Comparison of ENCODE assay signal across 1 cellular context in the genomic region with DNA sequence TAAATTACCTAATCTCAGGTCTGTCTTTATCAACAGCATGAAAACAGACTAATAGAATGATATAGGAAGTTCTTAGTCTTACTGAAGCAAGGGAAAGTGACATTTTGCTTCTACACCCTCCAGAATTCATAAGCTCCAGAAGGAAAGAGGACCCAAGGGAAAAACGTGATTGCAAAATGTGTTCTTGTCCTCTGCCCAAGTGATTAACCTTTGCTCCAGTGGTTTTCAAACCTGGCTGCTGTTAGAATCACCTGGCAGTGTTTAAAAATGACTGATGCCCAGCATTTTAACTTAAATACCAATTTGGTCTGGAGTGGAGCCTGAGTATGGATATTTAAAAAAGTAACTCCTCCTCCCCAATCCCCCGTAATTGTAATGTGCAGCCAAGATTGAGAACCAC.
TF ChIP-seq lines count a peak whose summit lies in the region.

No MANE protein-coding gene starts in this region.

TF ChIP-seq in liver, 16 proteins besides CTCF, POLR2A, EP300 and RAD21 (continued from another document):
- TF ChIP-seq, protein P1, sequence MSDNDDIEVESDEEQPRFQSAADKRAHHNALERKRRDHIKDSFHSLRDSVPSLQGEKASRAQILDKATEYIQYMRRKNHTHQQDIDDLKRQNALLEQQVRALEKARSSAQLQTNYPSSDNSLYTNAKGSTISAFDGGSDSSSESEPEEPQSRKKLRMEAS (IDR thresholded peaks at IDR 0.05) = peak; percentile 52
- TF ChIP-seq, protein P2, sequence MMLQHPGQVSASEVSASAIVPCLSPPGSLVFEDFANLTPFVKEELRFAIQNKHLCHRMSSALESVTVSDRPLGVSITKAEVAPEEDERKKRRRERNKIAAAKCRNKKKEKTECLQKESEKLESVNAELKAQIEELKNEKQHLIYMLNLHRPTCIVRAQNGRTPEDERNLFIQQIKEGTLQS (IDR thresholded peaks at IDR 0.05) = no peak
- TF ChIP-seq SP1 (IDR thresholded peaks at IDR 0.05) = peak; percentile 76
- TF ChIP-seq JUND (IDR thresholded peaks at IDR 0.05) = peak in 1 of 2 donors; percentile 39
- TF ChIP-seq NR2F2 (IDR thresholded peaks at IDR 0.05) = no peak
- TF ChIP-seq GABPA (IDR thresholded peaks at IDR 0.05 in 1 of 2, conservative IDR thresholded peaks at IDR 0.05 in 1 of 2) = peak in 1 of 2 donors; percentile 14
- TF ChIP-seq, protein P3, sequence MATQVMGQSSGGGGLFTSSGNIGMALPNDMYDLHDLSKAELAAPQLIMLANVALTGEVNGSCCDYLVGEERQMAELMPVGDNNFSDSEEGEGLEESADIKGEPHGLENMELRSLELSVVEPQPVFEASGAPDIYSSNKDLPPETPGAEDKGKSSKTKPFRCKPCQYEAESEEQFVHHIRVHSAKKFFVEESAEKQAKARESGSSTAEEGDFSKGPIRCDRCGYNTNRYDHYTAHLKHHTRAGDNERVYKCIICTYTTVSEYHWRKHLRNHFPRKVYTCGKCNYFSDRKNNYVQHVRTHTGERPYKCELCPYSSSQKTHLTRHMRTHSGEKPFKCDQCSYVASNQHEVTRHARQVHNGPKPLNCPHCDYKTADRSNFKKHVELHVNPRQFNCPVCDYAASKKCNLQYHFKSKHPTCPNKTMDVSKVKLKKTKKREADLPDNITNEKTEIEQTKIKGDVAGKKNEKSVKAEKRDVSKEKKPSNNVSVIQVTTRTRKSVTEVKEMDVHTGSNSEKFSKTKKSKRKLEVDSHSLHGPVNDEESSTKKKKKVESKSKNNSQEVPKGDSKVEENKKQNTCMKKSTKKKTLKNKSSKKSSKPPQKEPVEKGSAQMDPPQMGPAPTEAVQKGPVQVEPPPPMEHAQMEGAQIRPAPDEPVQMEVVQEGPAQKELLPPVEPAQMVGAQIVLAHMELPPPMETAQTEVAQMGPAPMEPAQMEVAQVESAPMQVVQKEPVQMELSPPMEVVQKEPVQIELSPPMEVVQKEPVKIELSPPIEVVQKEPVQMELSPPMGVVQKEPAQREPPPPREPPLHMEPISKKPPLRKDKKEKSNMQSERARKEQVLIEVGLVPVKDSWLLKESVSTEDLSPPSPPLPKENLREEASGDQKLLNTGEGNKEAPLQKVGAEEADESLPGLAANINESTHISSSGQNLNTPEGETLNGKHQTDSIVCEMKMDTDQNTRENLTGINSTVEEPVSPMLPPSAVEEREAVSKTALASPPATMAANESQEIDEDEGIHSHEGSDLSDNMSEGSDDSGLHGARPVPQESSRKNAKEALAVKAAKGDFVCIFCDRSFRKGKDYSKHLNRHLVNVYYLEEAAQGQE (IDR thresholded peaks at IDR 0.05) = peak; percentile 41
- TF ChIP-seq, protein P4, sequence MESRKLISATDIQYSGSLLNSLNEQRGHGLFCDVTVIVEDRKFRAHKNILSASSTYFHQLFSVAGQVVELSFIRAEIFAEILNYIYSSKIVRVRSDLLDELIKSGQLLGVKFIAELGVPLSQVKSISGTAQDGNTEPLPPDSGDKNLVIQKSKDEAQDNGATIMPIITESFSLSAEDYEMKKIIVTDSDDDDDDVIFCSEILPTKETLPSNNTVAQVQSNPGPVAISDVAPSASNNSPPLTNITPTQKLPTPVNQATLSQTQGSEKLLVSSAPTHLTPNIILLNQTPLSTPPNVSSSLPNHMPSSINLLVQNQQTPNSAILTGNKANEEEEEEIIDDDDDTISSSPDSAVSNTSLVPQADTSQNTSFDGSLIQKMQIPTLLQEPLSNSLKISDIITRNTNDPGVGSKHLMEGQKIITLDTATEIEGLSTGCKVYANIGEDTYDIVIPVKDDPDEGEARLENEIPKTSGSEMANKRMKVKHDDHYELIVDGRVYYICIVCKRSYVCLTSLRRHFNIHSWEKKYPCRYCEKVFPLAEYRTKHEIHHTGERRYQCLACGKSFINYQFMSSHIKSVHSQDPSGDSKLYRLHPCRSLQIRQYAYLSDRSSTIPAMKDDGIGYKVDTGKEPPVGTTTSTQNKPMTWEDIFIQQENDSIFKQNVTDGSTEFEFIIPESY (IDR thresholded peaks at IDR 0.05) = no peak
- peak; percentile 84 to 85 for TF ChIP-seq RXRA (IDR thresholded peaks at IDR 0.05)
- no peak for TF ChIP-seq EGR1 (IDR thresholded peaks at IDR 0.05; ENCODE audit: low read depth in 2 of 2)
- peak; percentile 52 for TF ChIP-seq YY1 (IDR thresholded peaks at IDR 0.05)
- no peak for TF ChIP-seq FOXA1 (IDR thresholded peaks at IDR 0.05)
